In the genomic region with DNA sequence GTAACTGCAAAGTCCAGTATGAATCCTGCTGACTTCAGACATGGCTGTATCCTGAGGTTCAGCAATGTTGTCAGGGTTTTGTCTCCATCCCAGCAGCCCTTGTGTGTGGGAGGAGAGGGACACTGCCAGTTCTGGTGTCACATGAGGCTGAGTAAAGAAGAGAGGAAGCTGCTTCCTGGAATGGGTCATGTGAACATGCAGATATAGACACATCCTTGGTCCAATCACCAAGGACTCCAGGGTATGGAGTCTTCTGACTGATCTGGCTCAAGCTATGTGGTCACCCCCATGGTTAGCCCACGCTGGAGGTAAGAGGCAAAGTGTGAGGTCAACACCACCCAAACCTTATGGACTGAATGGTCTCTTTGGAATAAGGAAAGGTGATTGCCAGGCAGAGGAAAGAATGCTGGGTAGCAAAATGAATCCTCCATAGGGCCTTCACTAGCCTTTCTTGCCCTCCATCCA, we compare ENCODE assay signal across 9 cellular contexts.
DNase-seq lines count a peak whose midpoint lies in the region; ATAC-seq, FAIRE-seq and TF ChIP-seq lines count a peak whose summit lies in the region.
"Had no signal": no experiment of that assay in that cellular context is flagged by ENCODE, and none has a peak within 500 bp of the region (broad histone marks: within the 10 kb centered on the region; RNA-seq: fewer than 3 reads in every experiment).

No MANE protein-coding gene starts in this region.

- H4K20me1 ChIP-seq in H9 (ENCODE audit: control insufficient read depth, insufficient read depth, insufficient read length) = no peaks in the 10 kb centered on the region

- peaks cover 31 to 36% of the 10 kb centered on the region in 2 experiments for H3K4me1 Mint-ChIP-seq in H9

- no peak overlapping the region for H3K4me3 Mint-ChIP-seq in H9

- no peak overlapping the region for H3K4me3 ChIP-seq in foreskin fibroblast (ENCODE audit: low read depth in 1 of 2, low read length in 2 of 2)
- H3K4me3 ChIP-seq in gastrocnemius medialis = no peak overlapping the region
- H3K4me3 ChIP-seq: thyroid gland had no signal

- no peak overlapping the region for H2BK15ac ChIP-seq in H9 (ENCODE audit: low read depth, low read length)

- no peaks in the 10 kb centered on the region for H3K36me3 ChIP-seq in gastrocnemius medialis
- H3K36me3 ChIP-seq: thyroid gland had no signal

- no peak overlapping the region for H2BK5ac ChIP-seq in H9 (ENCODE audit: insufficient read length, low read length)

- H2BK12ac ChIP-seq in H9 (ENCODE audit: insufficient read length, low read depth, low read length) = no peak overlapping the region

- no peak overlapping the region for H3K9ac ChIP-seq in H9 (ENCODE audit: extremely low read depth, insufficient read length, low read length)

- ATAC-seq in gastrocnemius medialis (peak in 1 of 2 donors; percentile 31), GM19324 (IDR thresholded peaks at IDR 0.05; ENCODE audit: low FRiP score, unreplicated experiment) (no peak)

- no peak overlapping the region for H2AFZ ChIP-seq in H9 (ENCODE audit: low read length)

- no peak overlapping the region for H4K8ac ChIP-seq in H9 (replicated peaks; ENCODE audit: insufficient read length, low read depth, low read length)

- no peak for FAIRE-seq in GM12892 (lab: Jason Lieb, UNC)

- peaks cover 6% of the 10 kb centered on the region for H3K23me2 ChIP-seq in H9 (ENCODE audit: insufficient read length, low read depth, low read length, poor library complexity, severe bottlenecking)

- no peak overlapping the region for H4K91ac ChIP-seq in H9 (ENCODE audit: insufficient read length, low read depth, low read length)

- no peak overlapping the region for H3K18ac ChIP-seq in H9 (ENCODE audit: insufficient read length, low read depth, low read length)

- WGBS in H9 (ENCODE audit: extremely low coverage, insufficient read length, low lambda C conversion rate) = no CpG with 5 or more reads among the region's 1 CpG

- H3T11ph ChIP-seq in H9 (ENCODE audit: low read length) = no peak overlapping the region

- peaks cover 21% of the 10 kb centered on the region in 2 donors for H3K4me1 ChIP-seq in gastrocnemius medialis
- no peaks in the 10 kb centered on the region; the same call in 1 of the 2 replicates for H3K4me1 ChIP-seq in H9 (ENCODE audit: insufficient read depth, low read length)

- no peak overlapping the region for H3K4ac ChIP-seq in H9 (ENCODE audit: low read depth, low read length)

- TF ChIP-seq POLR2A in gastrocnemius medialis (IDR thresholded peaks at IDR 0.05) = no peak
- no peak for TF ChIP-seq POLR2A in GM12892 (IDR thresholded peaks at IDR 0.05; ENCODE audit: low read depth, low read length)

- H3K9me3 Mint-ChIP-seq in H9 = no peaks in the 10 kb centered on the region

- no peak overlapping the region for H3K56ac ChIP-seq in H9 (ENCODE audit: insufficient read length, low read depth, low read length)

- H3K9me3 ChIP-seq in gastrocnemius medialis = no peaks in the 10 kb centered on the region
- no peaks in the 10 kb centered on the region for H3K9me3 ChIP-seq in H9 (ENCODE audit: control insufficient read depth, low read depth, low read length)
- H3K9me3 ChIP-seq: thyroid gland had no signal

- H3K27ac ChIP-seq in gastrocnemius medialis = peak overlapping the region in 1 of 4 donors; percentile 37
- H3K27ac ChIP-seq in H9 (ENCODE audit: insufficient read length, low read depth, low read length) = no peak overlapping the region
- H3K27ac ChIP-seq: thyroid gland had no signal

- no peak overlapping the region for H3K4me2 ChIP-seq in H9 (ENCODE audit: insufficient read depth, insufficient read length, low read length)

- H2AK5ac ChIP-seq in H9 (ENCODE audit: insufficient read length, low read length) = no peak overlapping the region

- H3K27me3 ChIP-seq in gastrocnemius medialis (no peaks in the 10 kb centered on the region), H9 (ENCODE audit: insufficient read depth, low read length) (no peaks in the 10 kb centered on the region)
- H3K27me3 ChIP-seq: thyroid gland had no signal

- H3K23ac ChIP-seq in H9 (ENCODE audit: insufficient read length, low read depth, low read length) = no peak overlapping the region

- H2BK120ac ChIP-seq in H9 (ENCODE audit: low read depth, low read length, poor library complexity, severe bottlenecking) = no peak overlapping the region

- no peaks in the 10 kb centered on the region for H3K79me1 ChIP-seq in H9 (ENCODE audit: insufficient read depth, low read depth, low read length, poor library complexity, severe bottlenecking)

- H3K27me3 Mint-ChIP-seq in H9 (ENCODE audit: low read depth) = peaks cover 31% of the 10 kb centered on the region

- H3K36me3 Mint-ChIP-seq in H9 (ENCODE audit: insufficient read depth in 1 of 3, low read depth in 3 of 3) = no peaks in the 10 kb centered on the region

- no peaks in the 10 kb centered on the region for H3K79me2 ChIP-seq in H9 (ENCODE audit: insufficient read depth, low read length)

- H4K5ac ChIP-seq in H9 (ENCODE audit: insufficient read length, low read depth, low read length) = no peak overlapping the region

- intact Hi-C loops in gastrocnemius medialis (cut with DNase I; ENCODE audit: low total_unique reads) = loop anchor here (10.0 kb wide), 1 partner anchor 580 kb away; a partner anchor contains a TSS

- in situ Hi-C loops in gastrocnemius medialis (cut with MboI; ENCODE audit: low sequenced_read_pairs in 4 of 4) = loop anchor here (10.0 to 25.0 kb wide), 5 partner anchors 90 to 518 kb away; no protein-coding TSS in a partner anchor

- H2BK20ac ChIP-seq in H9 (ENCODE audit: low read depth, low read length, poor library complexity, severe bottlenecking) = no peak overlapping the region

- no peak overlapping the region for H3K27ac Mint-ChIP-seq in H9

- no peak for TF ChIP-seq CTCF in foreskin fibroblast (IDR thresholded peaks at IDR 0.05; ENCODE audit: low read depth, low read length)
- no peak for TF ChIP-seq CTCF in gastrocnemius medialis (IDR thresholded peaks at IDR 0.05 in 4 of 5, conservative IDR thresholded peaks at IDR 0.05 in 1 of 5)
- no peak for TF ChIP-seq CTCF in H9 (conservative IDR thresholded peaks at IDR 0.05)

- DNase-seq in H4 (ENCODE audit: low spot score) (peak; percentile 37), foreskin fibroblast (peak; percentile 67 to 77), gastrocnemius medialis (peak; percentile 46 to 55), NCI-H2227 (lab: John Stamatoyannopoulos, UW; ENCODE audit: unreplicated experiment) (no peak), GM12892 (ENCODE audit: insufficient read length) (no peak), H9 (no peak)
- DNase-seq: thyroid gland had no signal

- no peak overlapping the region for H3K14ac ChIP-seq in H9 (ENCODE audit: insufficient read depth, low read length)

TF ChIP-seq in PFSK-1, 5 proteins besides CTCF, POLR2A, EP300 and RAD21:
- TF ChIP-seq TAF1 (IDR thresholded peaks at IDR 0.05; ENCODE audit: borderline replicate concordance, insufficient read depth, low read length) = no peak
- TF ChIP-seq FOXP2 (optimal IDR thresholded peaks at IDR 0.05; ENCODE audit: borderline replicate concordance, extremely low read depth, extremely low read length, insufficient read depth) = peak; percentile 55

Comparison
In these comparisons a context has a peak if more than half of its experiments do, and no peak if none do; other contexts are left out.
1. DNase-seq: peak in H4 (single experiment), foreskin fibroblast (2 of 2) and gastrocnemius medialis (2 of 2); none in NCI-H2227 (single experiment), GM12892 (single experiment) and H9 (single experiment).